In genomic region chr11:70620510-70621184, GRCh38 we compare ENCODE assay signal across 11 cellular contexts.
"Had no signal": no experiment of that assay in that cellular context is flagged by ENCODE, and none has a peak within 500 bp of the region (broad histone marks: within the 10 kb centered on the region; RNA-seq: fewer than 3 reads in every experiment).

No MANE protein-coding gene starts in this region.

- H3K4me3 ChIP-seq: GM23248, GM23338, HAP-1 had no signal

- H3K9ac ChIP-seq: GM23248 had no signal

- H3K9me3 ChIP-seq: HAP-1 had no signal

- H3K4me2 ChIP-seq: GM23338 had no signal

- H3K4me1 ChIP-seq: HAP-1 had no signal

- ATAC-seq: GM23338, HCT116 had no signal

- DNase-seq: GM23248, GOT3, H7, H9, HCEC 1CT, HFFc6 had no signal

- FAIRE-seq: H1, H54 had no signal

- H3K27ac ChIP-seq: GM23248 had no signal

- H2AFZ ChIP-seq: GM23248, GM23338 had no signal

- H3K36me3 ChIP-seq: HAP-1 had no signal
